18 cellular contexts compared by ENCODE assay signal in genomic region chr13:98960331-98961203, GRCh38. TPM values are rescaled to one million over a fixed set of nuclear protein-coding genes. Genes with fewer than 3 reads are reported as not detected.
A peak's percentile ranks its signal among the peaks of the same experiment; 100 is the strongest.
DNase-seq lines count a peak whose midpoint lies in the region; ATAC-seq, FAIRE-seq and TF ChIP-seq lines count a peak whose summit lies in the region.
"Had no signal": no experiment of that assay in that cellular context is flagged by ENCODE, and none has a peak within 500 bp of the region (broad histone marks: within the 10 kb centered on the region; RNA-seq: fewer than 3 reads in every experiment).

No MANE protein-coding gene starts in this region.

- H3K36me3 ChIP-seq in SJCRH30 (no peaks in the 10 kb centered on the region), heart right ventricle (no peaks in the 10 kb centered on the region), psoas muscle (ENCODE audit: insufficient read depth in 1 of 2, low read depth in 1 of 2) (no peaks in the 10 kb centered on the region)
- peaks cover 0 to 6% (median 0%) of the 10 kb centered on the region in 3 experiments for H3K36me3 ChIP-seq in naive thymus-derived CD4-positive, alpha-beta T cell (ENCODE audit: control insufficient read depth in 2 of 3, insufficient read depth in 3 of 3, low read length in 3 of 3)
- H3K36me3 ChIP-seq: adrenal gland, neural progenitor cell, stomach had no signal

- no peak for DNase-seq in D721Med (ENCODE audit: insufficient read length, low spot score)
- DNase-seq in SJCRH30 = peak in 1 of 2 experiments; percentile 31
- DNase-seq in heart right ventricle = no peak
- no peak for DNase-seq in psoas muscle
- no peak for DNase-seq in stimulated activated naive CD4-positive, alpha-beta T cell (lab: John Stamatoyannopoulos, UW)
- no peak for DNase-seq in naive thymus-derived CD4-positive, alpha-beta T cell
- DNase-seq: activated CD4-positive, CD25-positive, alpha-beta regulatory T cell; adrenal gland; DMS53; stomach; SW 1271 had no signal

- POLR2A ChIA-PET in naive thymus-derived CD4-positive, alpha-beta T cell (lab: Charles Lee) = interaction anchor here (0.8 kb wide), 1 partner anchor 12 kb away, joined by 3 read pairs; no protein-coding TSS in a partner anchor

- H3K9me3 ChIP-seq in SJCRH30 (replicated peaks) = no peaks in the 10 kb centered on the region
- no peaks in the 10 kb centered on the region for H3K9me3 ChIP-seq in heart right ventricle
- no peaks in the 10 kb centered on the region for H3K9me3 ChIP-seq in psoas muscle
- H3K9me3 ChIP-seq in naive thymus-derived CD4-positive, alpha-beta T cell (ENCODE audit: control insufficient read depth in 2 of 3, low read length in 3 of 3) = no peaks in the 10 kb centered on the region
- H3K9me3 ChIP-seq: adrenal gland, stomach had no signal

- no peaks in the 10 kb centered on the region for H3K27me3 Mint-ChIP-seq in naive thymus-derived CD4-positive, alpha-beta T cell

- CTCF ChIA-PET in naive thymus-derived CD4-positive, alpha-beta T cell (lab: Charles Lee) = no interaction called here

- peaks cover 0 to 32% (median 18%) of the 10 kb centered on the region in 7 donors for H3K4me1 Mint-ChIP-seq in naive thymus-derived CD4-positive, alpha-beta T cell

- H3K27ac ChIP-seq in SJCRH30 (peak overlapping the region; percentile 87), heart right ventricle (peak overlapping the region; percentile 50 to 85 (median 72)), psoas muscle (peak overlapping the region; percentile 57)
- no peak overlapping the region for H3K27ac ChIP-seq in naive thymus-derived CD4-positive, alpha-beta T cell (ENCODE audit: low read depth, low read length)
- H3K27ac ChIP-seq: adrenal gland, neural progenitor cell had no signal

- 44 to 52% methylated on average over 10 of the region's 10 CpGs for WGBS in heart right ventricle, 2 donors
- 54 to 58% (median 57%) methylated on average over 10 of the region's 10 CpGs for WGBS in psoas muscle, 3 donors

- intact Hi-C loops in heart right ventricle (cut with DNase I) (loop anchor here in 1 of 10 donors (10.0 kb wide), 1 partner anchor 46 kb away; no protein-coding TSS in a partner anchor), psoas muscle (cut with DNase I) (no loop called here)
- intact Hi-C loops in naive thymus-derived CD4-positive, alpha-beta T cell (cut with micrococcal nuclease) = no loop called here

- H3K4me3 Mint-ChIP-seq in naive thymus-derived CD4-positive, alpha-beta T cell = no peak overlapping the region
- H3K4me3 Mint-ChIP-seq: neural progenitor cell had no signal

- H3K4me1 ChIP-seq in SJCRH30 (peaks cover 43% of the 10 kb centered on the region), heart right ventricle (peaks cover 30 to 81% (median 70%) of the 10 kb centered on the region in 9 donors), psoas muscle (no peaks in the 10 kb centered on the region)
- no peaks in the 10 kb centered on the region for H3K4me1 ChIP-seq in naive thymus-derived CD4-positive, alpha-beta T cell (ENCODE audit: control insufficient read depth in 2 of 2, insufficient read depth in 2 of 2, low read length in 2 of 2)

- no peak for TF ChIP-seq CTCF in D721Med (IDR thresholded peaks at IDR 0.05; ENCODE audit: insufficient read depth, missing control alignments)
- TF ChIP-seq CTCF in heart right ventricle (IDR thresholded peaks at IDR 0.05) = peak in 3 of 9 donors; percentile 9 to 31 (median 17)
- no peak for TF ChIP-seq CTCF in psoas muscle (IDR thresholded peaks at IDR 0.05)

- H3K9me3 Mint-ChIP-seq in naive thymus-derived CD4-positive, alpha-beta T cell = peaks cover 0 to 2% (median 0%) of the 10 kb centered on the region in 11 donors
- H3K9me3 Mint-ChIP-seq: neural progenitor cell had no signal

- H3K4me3 ChIP-seq in SJCRH30 = peak overlapping the region; percentile 33
- peak overlapping the region in 1 of 10 donors; percentile 15 for H3K4me3 ChIP-seq in heart right ventricle
- H3K4me3 ChIP-seq in psoas muscle = no peak overlapping the region
- no peak overlapping the region for H3K4me3 ChIP-seq in naive thymus-derived CD4-positive, alpha-beta T cell (ENCODE audit: low read length)
- H3K4me3 ChIP-seq: adrenal gland, coronary artery, neural progenitor cell, skin epidermis, stomach had no signal

- FAIRE-seq in D721Med (lab: Jason Lieb, UNC) = peak; percentile 63

- peaks cover 0 to 28% (median 7%) of the 10 kb centered on the region in 5 donors for H3K36me3 Mint-ChIP-seq in naive thymus-derived CD4-positive, alpha-beta T cell
- H3K36me3 Mint-ChIP-seq: neural progenitor cell had no signal

- H3K27me3 ChIP-seq in SJCRH30 = no peaks in the 10 kb centered on the region
- H3K27me3 ChIP-seq in heart right ventricle = no peaks in the 10 kb centered on the region
- H3K27me3 ChIP-seq in psoas muscle (ENCODE audit: insufficient read depth in 3 of 3, low read length in 2 of 3) = no peaks in the 10 kb centered on the region
- H3K27me3 ChIP-seq in naive thymus-derived CD4-positive, alpha-beta T cell (ENCODE audit: control insufficient read depth in 2 of 2, insufficient read depth in 2 of 2, low read length in 2 of 2) = no peaks in the 10 kb centered on the region
- H3K27me3 ChIP-seq: adrenal gland, neural progenitor cell, stomach had no signal

- ATAC-seq in heart right ventricle (peak; percentile 15 to 80 (median 65)), psoas muscle (peak in 2 of 4 donors; percentile 28 to 46), HG03432 (IDR thresholded peaks at IDR 0.05; ENCODE audit: unreplicated experiment) (no peak), GM18861 (IDR thresholded peaks at IDR 0.05; ENCODE audit: unreplicated experiment) (no peak)
- ATAC-seq in naive thymus-derived CD4-positive, alpha-beta T cell = no peak
- ATAC-seq: esophagus mucosa, left lobe of liver had no signal

- H3K27ac Mint-ChIP-seq in naive thymus-derived CD4-positive, alpha-beta T cell = peak overlapping the region in 1 of 9 donors; percentile 2
- H3K27ac Mint-ChIP-seq: neural progenitor cell had no signal

RNA-seq across cellular contexts. Expression of gene DOCK9, which starts 17.3 kb away (rescaled TPM):
- total RNA-seq in SJCRH30 (2014; rRNA removed; shearing (Covaris generic)) = 53.7 and 60.5 TPM in 2 replicates
- total RNA-seq in heart right ventricle = 10 to 100 TPM; 31.6 to 73.7 (median 43.4) TPM
- polyA plus RNA-seq in heart right ventricle = 10 to 100 TPM; 32.0 to 45.3 TPM
- total RNA-seq in psoas muscle = 10 to 100 TPM; 14.8 to 39.5 (median 28.5) TPM
- 10 to 100 TPM; 13.8 to 26.3 (median 14.6) TPM for polyA plus RNA-seq in psoas muscle
- total RNA-seq in naive thymus-derived CD4-positive, alpha-beta T cell = 100 to 1,000 TPM in 4 of 5 experiments, 10 to 100 TPM in 1; 75.1 to 214 (median 128) TPM
- 10 to 100 TPM; 22.2 to 40.2 TPM for polyA plus RNA-seq in naive thymus-derived CD4-positive, alpha-beta T cell

Comparison
In these comparisons a context has a peak if more than half of its experiments do, and no peak if none do; other contexts are left out.
1. ATAC-seq: peak in heart right ventricle (8 of 8); none in naive thymus-derived CD4-positive, alpha-beta T cell (single experiment), HG03432 (single experiment) and GM18861 (single experiment).